ENCODE assay signal across 10 cellular contexts in genomic region chr12:102118874-102119273, GRCh38. TPM values are rescaled to one million over a fixed set of nuclear protein-coding genes. Genes with fewer than 3 reads are reported as not detected.
DNase-seq lines count a peak whose midpoint lies in the region; ATAC-seq and TF ChIP-seq lines count a peak whose summit lies in the region.
"Had no signal": no experiment of that assay in that cellular context is flagged by ENCODE, and none has a peak within 500 bp of the region (broad histone marks: within the 10 kb centered on the region; RNA-seq: fewer than 3 reads in every experiment).

No MANE protein-coding gene starts in this region.

- no peak for TF ChIP-seq POLR2A in suprapubic skin (IDR thresholded peaks at IDR 0.05)

- ATAC-seq in GM18519 (IDR thresholded peaks at IDR 0.05; ENCODE audit: low FRiP score, unreplicated experiment), result no peak

- 65% methylated on average over 2 of the region's 2 CpGs for WGBS in suprapubic skin

- no peaks in the 10 kb centered on the region for H3K9me3 ChIP-seq in suprapubic skin
- H3K9me3 ChIP-seq: neutrophil had no signal

- intact Hi-C loops in activated naive CD4-positive, alpha-beta T cell treated with anti-CD3 and anti-CD28 coated beads for 36 hours (cut with micrococcal nuclease), result no loop called here
- intact Hi-C loops in activated T-helper 2 cell treated with anti-CD3 and anti-CD28 coated beads, Interferon-gamma antibody, Interleukin-2, Interleukin-4, amounts not matched to agents 10 μg/mL and 5 μg/mL and 100 μg/mL, durations not matched to agents 14 hours and 24 hours and 36 hours (cut with micrococcal nuclease), result no loop called here

- H3K4me1 Mint-ChIP-seq in activated naive CD4-positive, alpha-beta T cell treated with anti-CD3 and anti-CD28 coated beads for 36 hours (ENCODE audit: low read depth), result peaks cover 19% of the 10 kb centered on the region
- H3K4me1 Mint-ChIP-seq in activated T-helper 2 cell treated with anti-CD3 and anti-CD28 coated beads, Interferon-gamma antibody, Interleukin-2, Interleukin-4, amounts not matched to agents 10 μg/mL and 5 μg/mL and 100 μg/mL, durations not matched to agents 14 hours and 24 hours and 36 hours (ENCODE audit: low read depth), result peaks cover 33% of the 10 kb centered on the region

- H3K36me3 Mint-ChIP-seq in activated naive CD4-positive, alpha-beta T cell treated with anti-CD3 and anti-CD28 coated beads for 36 hours (ENCODE audit: low read depth), result peaks cover 12% of the 10 kb centered on the region
- H3K36me3 Mint-ChIP-seq in activated T-helper 2 cell treated with anti-CD3 and anti-CD28 coated beads, Interferon-gamma antibody, Interleukin-2, Interleukin-4, amounts not matched to agents 10 μg/mL and 5 μg/mL and 100 μg/mL, durations not matched to agents 14 hours and 24 hours and 36 hours (ENCODE audit: low read depth), result peaks cover 31% of the 10 kb centered on the region

- peaks cover 15% of the 10 kb centered on the region for H3K36me3 ChIP-seq in suprapubic skin

- CTCF ChIA-PET in activated naive CD4-positive, alpha-beta T cell treated with anti-CD3 and anti-CD28 coated beads for 36 hours (lab: Charles Lee), result no interaction called here

- no peaks in the 10 kb centered on the region for H3K27me3 Mint-ChIP-seq in activated naive CD4-positive, alpha-beta T cell treated with anti-CD3 and anti-CD28 coated beads for 36 hours (ENCODE audit: low read depth)
- no peaks in the 10 kb centered on the region for H3K27me3 Mint-ChIP-seq in activated T-helper 2 cell treated with anti-CD3 and anti-CD28 coated beads, Interferon-gamma antibody, Interleukin-2, Interleukin-4, amounts not matched to agents 10 μg/mL and 5 μg/mL and 100 μg/mL, durations not matched to agents 14 hours and 24 hours and 36 hours (ENCODE audit: low read depth)

- no peaks in the 10 kb centered on the region for H3K9me3 Mint-ChIP-seq in activated naive CD4-positive, alpha-beta T cell treated with anti-CD3 and anti-CD28 coated beads for 36 hours
- no peaks in the 10 kb centered on the region for H3K9me3 Mint-ChIP-seq in activated T-helper 2 cell treated with anti-CD3 and anti-CD28 coated beads, Interferon-gamma antibody, Interleukin-2, Interleukin-4, amounts not matched to agents 10 μg/mL and 5 μg/mL and 100 μg/mL, durations not matched to agents 14 hours and 24 hours and 36 hours

- no peak for DNase-seq in activated naive CD4-positive, alpha-beta T cell treated with anti-CD3 and anti-CD28 coated beads for 36 hours
- DNase-seq in activated naive CD4-positive, alpha-beta T cell treated with Interleukin-2 at 50 U/mL for 16 hours, result no peak
- DNase-seq in activated T-helper 2 cell treated with anti-CD3 and anti-CD28 coated beads, Interferon-gamma antibody, Interleukin-2, Interleukin-4, amounts not matched to agents 10 μg/mL and 5 μg/mL and 100 μg/mL, durations not matched to agents 14 hours and 24 hours and 36 hours (ENCODE audit: low spot score), result no peak
- peak; percentile 27 for DNase-seq in iris pigment epithelial cell (ENCODE audit: low read depth)
- DNase-seq in suprapubic skin (ENCODE audit: low spot score in 2 of 2), result no peak
- no peak for DNase-seq in GM20000 (ENCODE audit: low spot score)
- no peak for DNase-seq in NCI-H1930 (lab: John Stamatoyannopoulos, UW)
- DNase-seq: NCI-H345 had no signal

- no peak overlapping the region for H3K27ac ChIP-seq in suprapubic skin

- peaks cover 27% of the 10 kb centered on the region for H3K4me1 ChIP-seq in suprapubic skin

- H3K4me3 ChIP-seq in suprapubic skin, result peak overlapping the region; percentile 69

- no peaks in the 10 kb centered on the region for H3K27me3 ChIP-seq in suprapubic skin
- H3K27me3 ChIP-seq: neutrophil had no signal

- peak overlapping the region; percentile 90 for H3K4me3 Mint-ChIP-seq in activated naive CD4-positive, alpha-beta T cell treated with anti-CD3 and anti-CD28 coated beads for 36 hours
- peak overlapping the region; percentile 89 for H3K4me3 Mint-ChIP-seq in activated T-helper 2 cell treated with anti-CD3 and anti-CD28 coated beads, Interferon-gamma antibody, Interleukin-2, Interleukin-4, amounts not matched to agents 10 μg/mL and 5 μg/mL and 100 μg/mL, durations not matched to agents 14 hours and 24 hours and 36 hours (ENCODE audit: low read depth)

- H3K27ac Mint-ChIP-seq in activated naive CD4-positive, alpha-beta T cell treated with anti-CD3 and anti-CD28 coated beads for 36 hours, result no peak overlapping the region
- peak overlapping the region; percentile 69 for H3K27ac Mint-ChIP-seq in activated T-helper 2 cell treated with anti-CD3 and anti-CD28 coated beads, Interferon-gamma antibody, Interleukin-2, Interleukin-4, amounts not matched to agents 10 μg/mL and 5 μg/mL and 100 μg/mL, durations not matched to agents 14 hours and 24 hours and 36 hours

- TF ChIP-seq CTCF in suprapubic skin (IDR thresholded peaks at IDR 0.05) (no peak), GM20000 (IDR thresholded peaks at IDR 0.05; ENCODE audit: extremely low read depth, missing control alignments) (no peak)

- TF ChIP-seq EP300 in suprapubic skin (IDR thresholded peaks at IDR 0.05), result no peak

RNA-seq across cellular contexts. Expression of gene NUP37, which starts 1.0 kb away (rescaled TPM):
- 10 to 100 TPM; 85.3 to 88.0 TPM for total RNA-seq in activated naive CD4-positive, alpha-beta T cell treated with anti-CD3 and anti-CD28 coated beads for 36 hours
- total RNA-seq in activated T-helper 2 cell treated with anti-CD3 and anti-CD28 coated beads, Interferon-gamma antibody, Interleukin-2, Interleukin-4, amounts not matched to agents 10 μg/mL and 5 μg/mL and 100 μg/mL, durations not matched to agents 14 hours and 24 hours and 36 hours, result 93.1 and 93.9 TPM in 2 replicates
- total RNA-seq in suprapubic skin, result 10 to 100 TPM; 13.8 to 22.1 (median 19.1) TPM

RNA-seq across cellular contexts. Expression of gene PARPBP, which starts 1.1 kb away (rescaled TPM):
- total RNA-seq in activated naive CD4-positive, alpha-beta T cell treated with anti-CD3 and anti-CD28 coated beads for 36 hours, result 10 to 100 TPM; 28.8 to 29.5 TPM
- total RNA-seq in activated T-helper 2 cell treated with anti-CD3 and anti-CD28 coated beads, Interferon-gamma antibody, Interleukin-2, Interleukin-4, amounts not matched to agents 10 μg/mL and 5 μg/mL and 100 μg/mL, durations not matched to agents 14 hours and 24 hours and 36 hours, result 27.0 and 27.4 TPM in 2 replicates
- 1 to 10 TPM; 2.8 to 5.7 (median 4.0) TPM for total RNA-seq in suprapubic skin

RNA-seq across cellular contexts. Expression of gene WASHC3, which starts 57.1 kb away (rescaled TPM):
- 10 to 100 TPM; 22.1 to 25.6 TPM for total RNA-seq in activated naive CD4-positive, alpha-beta T cell treated with anti-CD3 and anti-CD28 coated beads for 36 hours
- 34.0 and 39.0 TPM in 2 replicates for total RNA-seq in activated T-helper 2 cell treated with anti-CD3 and anti-CD28 coated beads, Interferon-gamma antibody, Interleukin-2, Interleukin-4, amounts not matched to agents 10 μg/mL and 5 μg/mL and 100 μg/mL, durations not matched to agents 14 hours and 24 hours and 36 hours
- total RNA-seq in suprapubic skin, result 10 to 100 TPM; 39.7 to 63.1 (median 55.0) TPM
